ENCODE assay signal across 19 cellular contexts in the genomic region with DNA sequence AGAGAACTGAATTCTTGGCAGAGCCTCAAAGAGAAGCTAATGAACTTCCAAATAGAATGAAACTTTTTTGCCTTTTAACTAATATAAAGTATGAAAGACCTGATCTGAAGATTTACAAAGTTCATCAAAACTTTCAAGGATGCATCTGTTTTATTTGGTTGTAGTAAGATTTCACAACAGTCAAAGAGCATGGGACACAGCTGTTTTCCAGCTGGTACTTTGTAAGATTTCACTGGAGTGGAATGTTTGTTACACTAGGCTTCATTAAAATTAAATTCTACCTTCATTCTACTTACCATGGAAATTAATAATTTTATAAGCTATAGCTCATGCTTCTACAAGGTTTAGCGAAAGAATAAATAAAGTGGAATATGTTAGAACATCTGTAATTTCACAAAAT.
"Had no signal": no experiment of that assay in that cellular context is flagged by ENCODE, and none has a peak within 500 bp of the region (broad histone marks: within the 10 kb centered on the region; RNA-seq: fewer than 3 reads in every experiment).

No MANE protein-coding gene starts in this region.

- H3K36me3 Mint-ChIP-seq: activated CD4-positive, alpha-beta memory T cell treated with anti-CD3 and anti-CD28 coated beads for 36 hours; activated naive CD8-positive, alpha-beta T cell treated with anti-CD3 and anti-CD28 coated beads for 36 hours had no signal

- ATAC-seq: body of pancreas, foreskin keratinocyte, SK-N-SH treated with all-trans-retinoic acid at 6 μM for 48 hours had no signal

- H3K4me1 Mint-ChIP-seq: activated B cell treated with CpG ODN at 0.5 μM for 24 hours; activated naive CD8-positive, alpha-beta T cell treated with anti-CD3 and anti-CD28 coated beads for 36 hours had no signal

- H3K36me3 ChIP-seq: thyroid gland had no signal

- H3K9ac ChIP-seq: parathyroid adenoma had no signal

- H3K4me1 ChIP-seq: body of pancreas, foreskin keratinocyte, parathyroid adenoma, thyroid gland had no signal

- H3K27me3 ChIP-seq: body of pancreas, dorsolateral prefrontal cortex, foreskin keratinocyte, thyroid gland had no signal

- H3K27ac Mint-ChIP-seq: activated B cell treated with CpG ODN at 0.5 μM for 24 hours; activated CD4-positive, alpha-beta memory T cell treated with anti-CD3 and anti-CD28 coated beads for 36 hours; activated naive CD8-positive, alpha-beta T cell treated with anti-CD3 and anti-CD28 coated beads for 36 hours had no signal

- DNase-seq: activated B cell treated with CpG ODN at 0.5 μM for 24 hours; activated CD4-positive, alpha-beta memory T cell treated with anti-CD3 and anti-CD28 coated beads for 36 hours; activated CD4-positive, alpha-beta T cell treated with anti-CD3 and anti-CD28 coated beads for 4 hours; activated naive CD4-positive, alpha-beta T cell; activated naive CD8-positive, alpha-beta T cell treated with anti-CD3 and anti-CD28 coated beads for 36 hours; body of pancreas; caudate nucleus; dorsolateral prefrontal cortex; foreskin keratinocyte; mesendoderm; stimulated activated CD4-positive, alpha-beta T cell treated with anti-CD3 and anti-CD28 coated beads, Interleukin-12 subunit alpha, Interleukin-12 subunit beta, amount 100 ng/mL, for 4 hours; stimulated activated CD4-positive, alpha-beta T cell treated with anti-CD3 and anti-CD28 coated beads, Interleukin-1b, Interleukin-23, amount 100 ng/mL, for 48 hours; stimulated activated naive CD4-positive, alpha-beta T cell treated with Interleukin-2 at 50 U/mL for 16 hours; T-helper 1 cell; T-helper 9 cell; thyroid gland had no signal

- H3K4me3 Mint-ChIP-seq: activated B cell treated with CpG ODN at 0.5 μM for 24 hours; activated CD4-positive, alpha-beta memory T cell treated with anti-CD3 and anti-CD28 coated beads for 36 hours; activated naive CD8-positive, alpha-beta T cell treated with anti-CD3 and anti-CD28 coated beads for 36 hours; nephron had no signal

- H3K27me3 Mint-ChIP-seq: activated B cell treated with CpG ODN at 0.5 μM for 24 hours; activated CD4-positive, alpha-beta memory T cell treated with anti-CD3 and anti-CD28 coated beads for 36 hours; activated naive CD8-positive, alpha-beta T cell treated with anti-CD3 and anti-CD28 coated beads for 36 hours had no signal

- H3K9me3 ChIP-seq: body of pancreas, thyroid gland had no signal

- H3K4me3 ChIP-seq: body of pancreas, dorsolateral prefrontal cortex, thyroid gland had no signal
